Comparison of ENCODE assay signal across 1 cellular context in genomic region chr10:53846809-53847208, GRCh38.
TF ChIP-seq lines count a peak whose summit lies in the region.

No MANE protein-coding gene starts in this region.

TF ChIP-seq in WTC11, 78 proteins besides CTCF, POLR2A, EP300 and RAD21 (continued from another document):
- TF ChIP-seq ZNF512 (CRISPR knock-in tag; IDR thresholded peaks at IDR 0.05; ENCODE audit: borderline replicate concordance): no peak
- TF ChIP-seq TEAD1 (CRISPR knock-in tag; IDR thresholded peaks at IDR 0.05): no peak
- no peak for TF ChIP-seq IRF2 (CRISPR knock-in tag; IDR thresholded peaks at IDR 0.05; ENCODE audit: borderline replicate concordance, low read depth)
- TF ChIP-seq ATF2 (CRISPR knock-in tag; IDR thresholded peaks at IDR 0.05; ENCODE audit: borderline replicate concordance, low read depth): no peak
- TF ChIP-seq ZBTB43 (CRISPR knock-in tag; IDR thresholded peaks at IDR 0.05): no peak
- no peak for TF ChIP-seq JUN (CRISPR knock-in tag; IDR thresholded peaks at IDR 0.05)
- no peak for TF ChIP-seq NR3C1 (CRISPR knock-in tag; conservative IDR thresholded peaks at IDR 0.05; ENCODE audit: low read depth)
- no peak for TF ChIP-seq ZNF396 (CRISPR knock-in tag; IDR thresholded peaks at IDR 0.05; ENCODE audit: borderline replicate concordance)
- no peak for TF ChIP-seq SMAD4 (CRISPR knock-in tag; IDR thresholded peaks at IDR 0.05)
- no peak for TF ChIP-seq ZSCAN18 (CRISPR knock-in tag; IDR thresholded peaks at IDR 0.05)
- no peak for TF ChIP-seq ATF3 (CRISPR knock-in tag; conservative IDR thresholded peaks at IDR 0.05)
- no peak for TF ChIP-seq MXD4 (CRISPR knock-in tag; IDR thresholded peaks at IDR 0.05; ENCODE audit: borderline replicate concordance)
- no peak for TF ChIP-seq GABPB1 (CRISPR knock-in tag; IDR thresholded peaks at IDR 0.05)
- no peak for TF ChIP-seq ARID4B (CRISPR knock-in tag; IDR thresholded peaks at IDR 0.05; ENCODE audit: borderline replicate concordance)
- TF ChIP-seq ZMAT4 (CRISPR knock-in tag; IDR thresholded peaks at IDR 0.05): no peak
- no peak for TF ChIP-seq ZNF671 (CRISPR knock-in tag; IDR thresholded peaks at IDR 0.05)
- no peak for TF ChIP-seq GTF2I (CRISPR knock-in tag; conservative IDR thresholded peaks at IDR 0.05)
